Comparison of ENCODE assay signal across 1 cellular context in the genomic region with DNA sequence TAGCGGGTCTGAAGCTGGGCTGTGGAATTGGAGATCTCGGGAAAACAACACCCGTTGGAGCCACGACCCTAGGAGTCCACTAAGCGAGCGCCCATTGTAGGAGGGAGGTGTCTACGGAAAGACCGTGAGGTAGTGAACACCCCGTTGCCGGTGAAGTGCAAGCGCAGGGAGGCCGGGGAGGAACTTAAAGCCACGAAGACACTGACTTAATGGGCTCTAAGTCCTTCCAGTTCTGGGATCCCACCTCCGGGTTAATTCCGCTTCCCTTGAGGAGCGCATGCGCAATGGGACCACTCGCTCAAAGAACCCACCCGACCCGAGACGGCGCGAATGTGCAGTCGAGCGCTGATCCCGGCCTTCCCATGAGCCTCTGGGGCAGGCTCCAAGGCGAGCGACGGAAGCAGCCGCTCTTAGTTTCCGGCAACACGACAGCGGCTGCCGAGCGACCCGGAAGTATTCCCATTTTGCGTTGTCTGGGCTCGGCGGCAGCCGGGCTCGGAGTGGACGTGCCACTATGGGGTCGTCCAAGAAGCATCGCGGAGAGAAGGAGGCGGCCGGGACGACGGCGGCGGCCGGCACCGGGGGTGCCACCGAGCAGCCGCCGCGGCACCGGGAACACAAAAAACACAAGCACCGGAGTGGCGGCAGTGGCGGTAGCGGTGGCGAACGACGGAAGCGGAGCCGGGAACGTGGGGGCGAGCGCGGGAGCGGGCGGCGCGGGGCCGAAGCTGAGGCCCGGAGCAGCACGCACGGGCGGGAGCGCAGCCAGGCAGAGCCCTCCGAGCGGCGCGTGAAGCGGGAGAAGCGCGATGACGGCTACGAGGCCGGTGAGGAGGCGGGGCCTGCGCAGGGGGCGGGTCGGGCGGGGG.
TF ChIP-seq lines count a peak whose summit lies in the region.

A gene with protein sequence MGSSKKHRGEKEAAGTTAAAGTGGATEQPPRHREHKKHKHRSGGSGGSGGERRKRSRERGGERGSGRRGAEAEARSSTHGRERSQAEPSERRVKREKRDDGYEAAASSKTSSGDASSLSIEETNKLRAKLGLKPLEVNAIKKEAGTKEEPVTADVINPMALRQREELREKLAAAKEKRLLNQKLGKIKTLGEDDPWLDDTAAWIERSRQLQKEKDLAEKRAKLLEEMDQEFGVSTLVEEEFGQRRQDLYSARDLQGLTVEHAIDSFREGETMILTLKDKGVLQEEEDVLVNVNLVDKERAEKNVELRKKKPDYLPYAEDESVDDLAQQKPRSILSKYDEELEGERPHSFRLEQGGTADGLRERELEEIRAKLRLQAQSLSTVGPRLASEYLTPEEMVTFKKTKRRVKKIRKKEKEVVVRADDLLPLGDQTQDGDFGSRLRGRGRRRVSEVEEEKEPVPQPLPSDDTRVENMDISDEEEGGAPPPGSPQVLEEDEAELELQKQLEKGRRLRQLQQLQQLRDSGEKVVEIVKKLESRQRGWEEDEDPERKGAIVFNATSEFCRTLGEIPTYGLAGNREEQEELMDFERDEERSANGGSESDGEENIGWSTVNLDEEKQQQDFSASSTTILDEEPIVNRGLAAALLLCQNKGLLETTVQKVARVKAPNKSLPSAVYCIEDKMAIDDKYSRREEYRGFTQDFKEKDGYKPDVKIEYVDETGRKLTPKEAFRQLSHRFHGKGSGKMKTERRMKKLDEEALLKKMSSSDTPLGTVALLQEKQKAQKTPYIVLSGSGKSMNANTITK (plus strand): TSS at position 468 of the 869 bp plus-strand sequence. CDS start 47 bp downstream, at position 515.

TF ChIP-seq in GM12878, 131 proteins besides CTCF, POLR2A, EP300 and RAD21 (continued from another document):
- TF ChIP-seq, protein P1, sequence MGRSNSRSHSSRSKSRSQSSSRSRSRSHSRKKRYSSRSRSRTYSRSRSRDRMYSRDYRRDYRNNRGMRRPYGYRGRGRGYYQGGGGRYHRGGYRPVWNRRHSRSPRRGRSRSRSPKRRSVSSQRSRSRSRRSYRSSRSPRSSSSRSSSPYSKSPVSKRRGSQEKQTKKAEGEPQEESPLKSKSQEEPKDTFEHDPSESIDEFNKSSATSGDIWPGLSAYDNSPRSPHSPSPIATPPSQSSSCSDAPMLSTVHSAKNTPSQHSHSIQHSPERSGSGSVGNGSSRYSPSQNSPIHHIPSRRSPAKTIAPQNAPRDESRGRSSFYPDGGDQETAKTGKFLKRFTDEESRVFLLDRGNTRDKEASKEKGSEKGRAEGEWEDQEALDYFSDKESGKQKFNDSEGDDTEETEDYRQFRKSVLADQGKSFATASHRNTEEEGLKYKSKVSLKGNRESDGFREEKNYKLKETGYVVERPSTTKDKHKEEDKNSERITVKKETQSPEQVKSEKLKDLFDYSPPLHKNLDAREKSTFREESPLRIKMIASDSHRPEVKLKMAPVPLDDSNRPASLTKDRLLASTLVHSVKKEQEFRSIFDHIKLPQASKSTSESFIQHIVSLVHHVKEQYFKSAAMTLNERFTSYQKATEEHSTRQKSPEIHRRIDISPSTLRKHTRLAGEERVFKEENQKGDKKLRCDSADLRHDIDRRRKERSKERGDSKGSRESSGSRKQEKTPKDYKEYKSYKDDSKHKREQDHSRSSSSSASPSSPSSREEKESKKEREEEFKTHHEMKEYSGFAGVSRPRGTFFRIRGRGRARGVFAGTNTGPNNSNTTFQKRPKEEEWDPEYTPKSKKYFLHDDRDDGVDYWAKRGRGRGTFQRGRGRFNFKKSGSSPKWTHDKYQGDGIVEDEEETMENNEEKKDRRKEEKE (IDR thresholded peaks at IDR 0.05): no peak
- TF ChIP-seq SP1 (IDR thresholded peaks at IDR 0.05; ENCODE audit: low read depth, low read length) (no peak), ZNF24 (IDR thresholded peaks at IDR 0.05) (no peak), SIN3A (IDR thresholded peaks at IDR 0.05; ENCODE audit: low read depth, low read length) (peak; percentile 92), MEF2A (IDR thresholded peaks at IDR 0.05; ENCODE audit: insufficient read depth, low read depth, low read length) (no peak), ZSCAN29 (IDR thresholded peaks at IDR 0.05) (no peak), ZBED1 (IDR thresholded peaks at IDR 0.05; ENCODE audit: borderline replicate concordance) (peak; percentile 79; the same call in 1 of the 2 replicates), TBL1XR1 (IDR thresholded peaks at IDR 0.05; ENCODE audit: low read depth, low read length) (peak; percentile 52; the same call in 1 of the 2 replicates), MYC (IDR thresholded peaks at IDR 0.05; ENCODE audit: insufficient read depth, insufficient read length, insufficient replicate concordance, low read length, severe bottlenecking) (peak; percentile 10), RBBP5 (conservative IDR thresholded peaks at IDR 0.05) (no peak), CREB1 (IDR thresholded peaks at IDR 0.05; ENCODE audit: low read depth) (peak; percentile 76), NFXL1 (IDR thresholded peaks at IDR 0.05; ENCODE audit: borderline replicate concordance) (no peak), GATAD2B (conservative IDR thresholded peaks at IDR 0.05; ENCODE audit: low read depth) (no peak; the same call in 1 of the 2 replicates), KAT2A (conservative IDR thresholded peaks at IDR 0.05; ENCODE audit: control insufficient read depth, low read depth, low read length) (no peak)
- TF ChIP-seq, protein P2, sequence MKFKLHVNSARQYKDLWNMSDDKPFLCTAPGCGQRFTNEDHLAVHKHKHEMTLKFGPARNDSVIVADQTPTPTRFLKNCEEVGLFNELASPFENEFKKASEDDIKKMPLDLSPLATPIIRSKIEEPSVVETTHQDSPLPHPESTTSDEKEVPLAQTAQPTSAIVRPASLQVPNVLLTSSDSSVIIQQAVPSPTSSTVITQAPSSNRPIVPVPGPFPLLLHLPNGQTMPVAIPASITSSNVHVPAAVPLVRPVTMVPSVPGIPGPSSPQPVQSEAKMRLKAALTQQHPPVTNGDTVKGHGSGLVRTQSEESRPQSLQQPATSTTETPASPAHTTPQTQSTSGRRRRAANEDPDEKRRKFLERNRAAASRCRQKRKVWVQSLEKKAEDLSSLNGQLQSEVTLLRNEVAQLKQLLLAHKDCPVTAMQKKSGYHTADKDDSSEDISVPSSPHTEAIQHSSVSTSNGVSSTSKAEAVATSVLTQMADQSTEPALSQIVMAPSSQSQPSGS (IDR thresholded peaks at IDR 0.05; ENCODE audit: low read length): no peak
- TF ChIP-seq, protein P3, sequence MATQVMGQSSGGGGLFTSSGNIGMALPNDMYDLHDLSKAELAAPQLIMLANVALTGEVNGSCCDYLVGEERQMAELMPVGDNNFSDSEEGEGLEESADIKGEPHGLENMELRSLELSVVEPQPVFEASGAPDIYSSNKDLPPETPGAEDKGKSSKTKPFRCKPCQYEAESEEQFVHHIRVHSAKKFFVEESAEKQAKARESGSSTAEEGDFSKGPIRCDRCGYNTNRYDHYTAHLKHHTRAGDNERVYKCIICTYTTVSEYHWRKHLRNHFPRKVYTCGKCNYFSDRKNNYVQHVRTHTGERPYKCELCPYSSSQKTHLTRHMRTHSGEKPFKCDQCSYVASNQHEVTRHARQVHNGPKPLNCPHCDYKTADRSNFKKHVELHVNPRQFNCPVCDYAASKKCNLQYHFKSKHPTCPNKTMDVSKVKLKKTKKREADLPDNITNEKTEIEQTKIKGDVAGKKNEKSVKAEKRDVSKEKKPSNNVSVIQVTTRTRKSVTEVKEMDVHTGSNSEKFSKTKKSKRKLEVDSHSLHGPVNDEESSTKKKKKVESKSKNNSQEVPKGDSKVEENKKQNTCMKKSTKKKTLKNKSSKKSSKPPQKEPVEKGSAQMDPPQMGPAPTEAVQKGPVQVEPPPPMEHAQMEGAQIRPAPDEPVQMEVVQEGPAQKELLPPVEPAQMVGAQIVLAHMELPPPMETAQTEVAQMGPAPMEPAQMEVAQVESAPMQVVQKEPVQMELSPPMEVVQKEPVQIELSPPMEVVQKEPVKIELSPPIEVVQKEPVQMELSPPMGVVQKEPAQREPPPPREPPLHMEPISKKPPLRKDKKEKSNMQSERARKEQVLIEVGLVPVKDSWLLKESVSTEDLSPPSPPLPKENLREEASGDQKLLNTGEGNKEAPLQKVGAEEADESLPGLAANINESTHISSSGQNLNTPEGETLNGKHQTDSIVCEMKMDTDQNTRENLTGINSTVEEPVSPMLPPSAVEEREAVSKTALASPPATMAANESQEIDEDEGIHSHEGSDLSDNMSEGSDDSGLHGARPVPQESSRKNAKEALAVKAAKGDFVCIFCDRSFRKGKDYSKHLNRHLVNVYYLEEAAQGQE (IDR thresholded peaks at IDR 0.05; ENCODE audit: low read depth, low read length): 0 out of 2 replicates have a peak, but pooled peaks have one; percentile 18
- TF ChIP-seq, protein P4, sequence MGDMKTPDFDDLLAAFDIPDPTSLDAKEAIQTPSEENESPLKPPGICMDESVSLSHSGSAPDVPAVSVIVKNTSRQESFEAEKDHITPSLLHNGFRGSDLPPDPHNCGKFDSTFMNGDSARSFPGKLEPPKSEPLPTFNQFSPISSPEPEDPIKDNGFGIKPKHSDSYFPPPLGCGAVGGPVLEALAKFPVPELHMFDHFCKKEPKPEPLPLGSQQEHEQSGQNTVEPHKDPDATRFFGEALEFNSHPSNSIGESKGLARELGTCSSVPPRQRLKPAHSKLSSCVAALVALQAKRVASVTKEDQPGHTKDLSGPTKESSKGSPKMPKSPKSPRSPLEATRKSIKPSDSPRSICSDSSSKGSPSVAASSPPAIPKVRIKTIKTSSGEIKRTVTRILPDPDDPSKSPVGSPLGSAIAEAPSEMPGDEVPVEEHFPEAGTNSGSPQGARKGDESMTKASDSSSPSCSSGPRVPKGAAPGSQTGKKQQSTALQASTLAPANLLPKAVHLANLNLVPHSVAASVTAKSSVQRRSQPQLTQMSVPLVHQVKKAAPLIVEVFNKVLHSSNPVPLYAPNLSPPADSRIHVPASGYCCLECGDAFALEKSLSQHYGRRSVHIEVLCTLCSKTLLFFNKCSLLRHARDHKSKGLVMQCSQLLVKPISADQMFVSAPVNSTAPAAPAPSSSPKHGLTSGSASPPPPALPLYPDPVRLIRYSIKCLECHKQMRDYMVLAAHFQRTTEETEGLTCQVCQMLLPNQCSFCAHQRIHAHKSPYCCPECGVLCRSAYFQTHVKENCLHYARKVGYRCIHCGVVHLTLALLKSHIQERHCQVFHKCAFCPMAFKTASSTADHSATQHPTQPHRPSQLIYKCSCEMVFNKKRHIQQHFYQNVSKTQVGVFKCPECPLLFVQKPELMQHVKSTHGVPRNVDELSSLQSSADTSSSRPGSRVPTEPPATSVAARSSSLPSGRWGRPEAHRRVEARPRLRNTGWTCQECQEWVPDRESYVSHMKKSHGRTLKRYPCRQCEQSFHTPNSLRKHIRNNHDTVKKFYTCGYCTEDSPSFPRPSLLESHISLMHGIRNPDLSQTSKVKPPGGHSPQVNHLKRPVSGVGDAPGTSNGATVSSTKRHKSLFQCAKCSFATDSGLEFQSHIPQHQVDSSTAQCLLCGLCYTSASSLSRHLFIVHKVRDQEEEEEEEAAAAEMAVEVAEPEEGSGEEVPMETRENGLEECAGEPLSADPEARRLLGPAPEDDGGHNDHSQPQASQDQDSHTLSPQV (IDR thresholded peaks at IDR 0.05): no peak
- TF ChIP-seq, protein P5, sequence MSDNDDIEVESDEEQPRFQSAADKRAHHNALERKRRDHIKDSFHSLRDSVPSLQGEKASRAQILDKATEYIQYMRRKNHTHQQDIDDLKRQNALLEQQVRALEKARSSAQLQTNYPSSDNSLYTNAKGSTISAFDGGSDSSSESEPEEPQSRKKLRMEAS (IDR thresholded peaks at IDR 0.05; ENCODE audit: low read depth, low read length): no peak
- TF ChIP-seq, protein P6, sequence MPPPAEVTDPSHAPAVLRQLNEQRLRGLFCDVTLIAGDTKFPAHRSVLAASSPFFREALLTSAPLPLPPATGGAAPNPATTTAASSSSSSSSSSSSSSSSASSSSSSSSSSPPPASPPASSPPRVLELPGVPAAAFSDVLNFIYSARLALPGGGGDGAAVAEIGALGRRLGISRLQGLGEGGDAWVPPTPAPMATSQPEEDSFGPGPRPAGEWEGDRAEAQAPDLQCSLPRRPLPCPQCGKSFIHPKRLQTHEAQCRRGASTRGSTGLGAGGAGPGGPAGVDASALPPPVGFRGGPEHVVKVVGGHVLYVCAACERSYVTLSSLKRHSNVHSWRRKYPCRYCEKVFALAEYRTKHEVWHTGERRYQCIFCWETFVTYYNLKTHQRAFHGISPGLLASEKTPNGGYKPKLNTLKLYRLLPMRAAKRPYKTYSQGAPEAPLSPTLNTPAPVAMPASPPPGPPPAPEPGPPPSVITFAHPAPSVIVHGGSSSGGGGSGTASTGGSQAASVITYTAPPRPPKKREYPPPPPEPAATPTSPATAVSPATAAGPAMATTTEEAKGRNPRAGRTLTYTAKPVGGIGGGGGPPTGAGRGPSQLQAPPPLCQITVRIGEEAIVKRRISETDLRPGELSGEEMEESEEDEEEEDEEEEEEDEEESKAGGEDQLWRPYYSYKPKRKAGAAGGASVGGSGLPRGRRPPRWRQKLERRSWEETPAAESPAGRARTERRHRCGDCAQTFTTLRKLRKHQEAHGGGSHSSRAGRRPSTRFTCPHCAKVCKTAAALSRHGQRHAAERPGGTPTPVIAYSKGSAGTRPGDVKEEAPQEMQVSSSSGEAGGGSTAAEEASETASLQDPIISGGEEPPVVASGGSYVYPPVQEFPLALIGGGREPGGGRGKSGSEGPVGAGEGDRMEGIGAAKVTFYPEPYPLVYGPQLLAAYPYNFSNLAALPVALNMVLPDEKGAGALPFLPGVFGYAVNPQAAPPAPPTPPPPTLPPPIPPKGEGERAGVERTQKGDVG (CRISPR knock-in tag; IDR thresholded peaks at IDR 0.05): no peak
